In genomic region chr4:84583871-84584373, GRCh38 we compare ENCODE assay signal across 7 cellular contexts. TPM values are rescaled to one million over a fixed set of nuclear protein-coding genes. Genes with fewer than 3 reads are reported as not detected.
DNase-seq lines count a peak whose midpoint lies in the region; ATAC-seq and TF ChIP-seq lines count a peak whose summit lies in the region.

No MANE protein-coding gene starts in this region.

- no peaks in the 10 kb centered on the region for H4K20me1 ChIP-seq in OCI-LY1 (ENCODE audit: insufficient read depth, low read length)

- H4K8ac ChIP-seq in neuronal stem cell (ENCODE audit: low read depth, low read length) = no peak overlapping the region

- H2BK5ac ChIP-seq in neuronal stem cell (ENCODE audit: low read length) = no peak overlapping the region

- H3K4me3 ChIP-seq in OCI-LY1 (ENCODE audit: low read depth, low read length, poor library complexity, severe bottlenecking) (no peak overlapping the region), endocrine pancreas (ENCODE audit: control insufficient read depth, insufficient read depth, low read length) (peak overlapping the region; percentile 89), neuronal stem cell (ENCODE audit: low read length in 2 of 2) (peak overlapping the region; percentile 58 to 97)

- H3K9me3 ChIP-seq in OCI-LY1 (ENCODE audit: low read length) (peaks cover 2% of the 10 kb centered on the region), endocrine pancreas (ENCODE audit: control insufficient read depth, low read length) (no peaks in the 10 kb centered on the region), neuronal stem cell (replicated peaks in 1 of 2; ENCODE audit: control insufficient read depth in 2 of 2, insufficient read depth in 1 of 2, low read depth in 1 of 2, low read length in 2 of 2) (no peaks in the 10 kb centered on the region)

- H3K4me1 ChIP-seq in OCI-LY1 (ENCODE audit: insufficient read depth, low read length, severe bottlenecking) (peaks cover 10% of the 10 kb centered on the region), endocrine pancreas (ENCODE audit: control insufficient read depth, insufficient read depth, low read length) (peaks cover 4% of the 10 kb centered on the region), neuronal stem cell (ENCODE audit: control insufficient read depth in 2 of 2, insufficient read depth in 1 of 2, low read depth in 1 of 2, low read length in 2 of 2) (peaks cover 8 to 13% of the 10 kb centered on the region in 2 donors)

- H2BK15ac ChIP-seq in neuronal stem cell (ENCODE audit: low read length) = no peak overlapping the region

- H3K27ac ChIP-seq in OCI-LY1 (ENCODE audit: low read depth, low read length, poor library complexity, severe bottlenecking) (no peak overlapping the region), neuronal stem cell (replicated peaks; ENCODE audit: low read length) (no peak overlapping the region)

- H3K4me2 ChIP-seq in OCI-LY1 (ENCODE audit: low read length) = peak overlapping the region; percentile 61; the same call in 1 of the 2 replicates
- H3K4me2 ChIP-seq in neuronal stem cell (ENCODE audit: insufficient read depth, low read length, poor library complexity, severe bottlenecking) = peak overlapping the region; percentile 97

- H3K79me1 ChIP-seq in neuronal stem cell (ENCODE audit: low read depth, low read length) = no peaks in the 10 kb centered on the region

- H3F3A ChIP-seq in OCI-LY1 (ENCODE audit: insufficient read depth, low read length) = no peaks in the 10 kb centered on the region

- H2AFZ ChIP-seq in OCI-LY1 (ENCODE audit: low read length) = no peak overlapping the region
- H2AFZ ChIP-seq in neuronal stem cell (ENCODE audit: low read length) = peak overlapping the region; percentile 93

- H2BK12ac ChIP-seq in neuronal stem cell (ENCODE audit: low read length) = no peak overlapping the region

- no peak for TF ChIP-seq CTCF in OCI-LY1 (IDR thresholded peaks at IDR 0.05; ENCODE audit: low read length)

- peak; percentile 38 for ATAC-seq in GM18519 (IDR thresholded peaks at IDR 0.05; ENCODE audit: low FRiP score, unreplicated experiment)
- no peak for ATAC-seq in GM21576 (IDR thresholded peaks at IDR 0.05; ENCODE audit: unreplicated experiment)

- H3K36me3 ChIP-seq in OCI-LY1 (ENCODE audit: insufficient read depth, low read length) = no peaks in the 10 kb centered on the region
- no peaks in the 10 kb centered on the region for H3K36me3 ChIP-seq in endocrine pancreas (ENCODE audit: control insufficient read depth, insufficient read depth, low read length)
- H3K36me3 ChIP-seq in neuronal stem cell (replicated peaks in 1 of 2; ENCODE audit: control insufficient read depth in 2 of 2, insufficient read depth in 2 of 2, low read length in 2 of 2) = no peaks in the 10 kb centered on the region

- H3K79me2 ChIP-seq in OCI-LY1 (ENCODE audit: insufficient read depth, low read length) = no peaks in the 10 kb centered on the region

- H3K14ac ChIP-seq in neuronal stem cell (ENCODE audit: low read length) = no peak overlapping the region

- DNase-seq in neuronal stem cell (ENCODE audit: low spot score) (no peak), medulla oblongata (ENCODE audit: extremely low spot score) (no peak)
- no peak for DNase-seq in stimulated activated naive CD4-positive, alpha-beta T cell treated with Interleukin-2 at 50 U/mL for 16 hours (lab: John Stamatoyannopoulos, UW)

- no peak overlapping the region for H3K4ac ChIP-seq in neuronal stem cell (ENCODE audit: low read length)

- H3K9ac ChIP-seq in OCI-LY1 (ENCODE audit: low read length) (no peak overlapping the region), endocrine pancreas (ENCODE audit: control insufficient read depth, insufficient read depth, low read length) (peak overlapping the region; percentile 69), neuronal stem cell (ENCODE audit: low read depth, low read length, poor library complexity) (no peak overlapping the region)

- H2BK120ac ChIP-seq in neuronal stem cell (ENCODE audit: low read depth, low read length) = peak overlapping the region; percentile 47

- no CpG with 5 or more reads among the region's 15 CpGs for WGBS in neuronal stem cell (ENCODE audit: extremely low coverage in 2 of 2, insufficient read length in 2 of 2, insufficient replicate concordance in 1 of 2), 2 donors

- H3K18ac ChIP-seq in neuronal stem cell (ENCODE audit: low read length) = no peak overlapping the region

- H3K9me2 ChIP-seq in OCI-LY1 (ENCODE audit: low read depth, low read length) = no peaks in the 10 kb centered on the region

- H3K27me3 ChIP-seq in OCI-LY1 (ENCODE audit: insufficient read depth, low read length) (peaks cover 16% of the 10 kb centered on the region; the same call in 1 of the 2 replicates), endocrine pancreas (ENCODE audit: control insufficient read depth, insufficient read depth, low read length) (no peaks in the 10 kb centered on the region), neuronal stem cell (ENCODE audit: control insufficient read depth in 3 of 3, insufficient read depth in 3 of 3, low read depth in 1 of 3, low read length in 3 of 3) (peaks cover 4 to 57% (median 24%) of the 10 kb centered on the region in 3 experiments)

- H3K23ac ChIP-seq in neuronal stem cell (ENCODE audit: low read depth, low read length, poor library complexity) = peak overlapping the region; percentile 69

- no peak overlapping the region for H4K91ac ChIP-seq in neuronal stem cell (ENCODE audit: low read depth, low read length, poor library complexity)

- no peak overlapping the region for H2AK5ac ChIP-seq in neuronal stem cell (ENCODE audit: low read depth, low read length)

RNA-seq across cellular contexts. Expression of gene CDS1, which starts 1.0 kb away (rescaled TPM):
- 3.6 TPM for polyA plus RNA-seq in neuronal stem cell (2013, experiment 1 of 2)
- polyA plus RNA-seq in neuronal stem cell (2013, experiment 2 of 2) = 3.7 TPM
